9 cellular contexts compared by ENCODE assay signal in the genomic region with DNA sequence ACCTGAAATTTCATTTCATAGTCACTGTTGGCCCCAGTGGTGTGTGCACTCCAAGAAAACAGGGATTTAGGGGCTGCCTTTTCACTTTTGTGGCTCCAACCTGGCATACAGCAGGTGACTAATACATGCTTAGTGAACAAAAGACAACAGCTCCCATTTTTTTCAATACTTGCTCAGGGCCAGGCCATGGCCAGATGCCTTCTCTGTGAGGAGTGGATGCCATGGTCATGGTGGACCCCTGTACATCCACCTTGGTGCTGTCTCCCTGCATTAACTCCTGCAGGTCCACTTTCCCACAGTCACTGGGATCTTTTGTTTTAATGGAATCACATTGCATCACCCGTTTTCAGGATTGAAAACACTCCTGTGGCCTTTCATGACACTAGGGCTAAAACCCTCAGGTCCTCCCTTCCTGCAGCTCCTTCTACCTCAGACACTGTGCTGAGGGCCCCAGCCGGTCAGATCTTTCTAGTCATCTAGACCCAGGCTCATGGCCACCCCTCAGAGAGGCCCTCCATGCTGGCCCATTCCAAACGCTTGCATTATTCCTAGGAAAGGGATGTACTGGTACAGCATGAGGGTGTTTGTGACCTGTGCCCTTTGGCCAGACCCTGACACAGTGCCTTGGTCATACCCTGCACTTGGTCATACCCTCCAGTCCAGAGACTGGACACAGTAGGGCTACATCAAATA. TPM values are rescaled to one million over a fixed set of nuclear protein-coding genes. Genes with fewer than 3 reads are reported as not detected.
DNase-seq lines count a peak whose midpoint lies in the region; ATAC-seq lines count a peak whose summit lies in the region.
"Had no signal": no experiment of that assay in that cellular context is flagged by ENCODE, and none has a peak within 500 bp of the region (broad histone marks: within the 10 kb centered on the region; RNA-seq: fewer than 3 reads in every experiment).

No MANE protein-coding gene starts in this region.

- no peaks in the 10 kb centered on the region for H3K27me3 ChIP-seq in iPS-18a (ENCODE audit: control insufficient read depth, insufficient read depth, low read length)

- H3K27ac ChIP-seq in iPS-18a (ENCODE audit: low read length), result peak overlapping the region; percentile 73

- peaks cover 7% of the 10 kb centered on the region for H3K4me1 ChIP-seq in iPS-18a (ENCODE audit: control insufficient read depth, low read depth, low read length)

- H3K36me3 Mint-ChIP-seq in T-helper 2 cell treated with Interferon-gamma antibody and Interleukin-4, amounts not matched to agents 5 μg/mL and 100 μg/mL, for 36 hours (ENCODE audit: low read depth), result no peaks in the 10 kb centered on the region
- H3K36me3 Mint-ChIP-seq in activated CD8-positive, alpha-beta T cell treated with anti-CD3 and anti-CD28 coated beads, Interleukin-2, amount 10 ng/mL, durations not matched to agents 7 days and 5 days (ENCODE audit: low read depth), result peaks cover 12% of the 10 kb centered on the region

- POLR2A ChIA-PET in activated CD8-positive, alpha-beta T cell treated with anti-CD3 and anti-CD28 coated beads, Interleukin-2, amount 10 ng/mL, durations not matched to agents 7 days and 5 days (lab: Charles Lee), result no interaction called here

- H3K4me3 Mint-ChIP-seq in T-helper 2 cell treated with Interferon-gamma antibody and Interleukin-4, amounts not matched to agents 5 μg/mL and 100 μg/mL, for 36 hours, result peak overlapping the region; percentile 95
- H3K4me3 Mint-ChIP-seq in activated CD8-positive, alpha-beta T cell treated with anti-CD3 and anti-CD28 coated beads, Interleukin-2, amount 10 ng/mL, durations not matched to agents 7 days and 5 days, result peak overlapping the region; percentile 93
- peak overlapping the region; percentile 98 for H3K4me3 Mint-ChIP-seq in stimulated activated naive CD8-positive, alpha-beta T cell treated with anti-CD3 and anti-CD28 coated beads, Interleukin-15, amount 100 ng/mL, for 72 hours

- ATAC-seq in activated CD8-positive, alpha-beta T cell treated with anti-CD3 and anti-CD28 coated beads, Interleukin-2, amount 10 ng/mL, durations not matched to agents 7 days and 5 days, result no peak
- no peak for ATAC-seq in stimulated activated naive CD8-positive, alpha-beta T cell treated with anti-CD3 and anti-CD28 coated beads, Interleukin-15, amount 100 ng/mL, for 72 hours
- ATAC-seq in HG03095 (IDR thresholded peaks at IDR 0.05; ENCODE audit: unreplicated experiment), result no peak

- no peaks in the 10 kb centered on the region for H3K9me3 ChIP-seq in iPS-18a (ENCODE audit: control insufficient read depth, low read depth, low read length)

- no peaks in the 10 kb centered on the region for H3K9me3 Mint-ChIP-seq in T-helper 2 cell treated with Interferon-gamma antibody and Interleukin-4, amounts not matched to agents 5 μg/mL and 100 μg/mL, for 36 hours
- no peaks in the 10 kb centered on the region for H3K9me3 Mint-ChIP-seq in activated CD8-positive, alpha-beta T cell treated with anti-CD3 and anti-CD28 coated beads, Interleukin-2, amount 10 ng/mL, durations not matched to agents 7 days and 5 days (ENCODE audit: insufficient read depth)
- no peaks in the 10 kb centered on the region for H3K9me3 Mint-ChIP-seq in stimulated activated naive CD8-positive, alpha-beta T cell treated with anti-CD3 and anti-CD28 coated beads, Interleukin-15, amount 100 ng/mL, for 72 hours

- no peaks in the 10 kb centered on the region for H3K27me3 Mint-ChIP-seq in T-helper 2 cell treated with Interferon-gamma antibody and Interleukin-4, amounts not matched to agents 5 μg/mL and 100 μg/mL, for 36 hours (ENCODE audit: low read depth)
- no peaks in the 10 kb centered on the region for H3K27me3 Mint-ChIP-seq in activated CD8-positive, alpha-beta T cell treated with anti-CD3 and anti-CD28 coated beads, Interleukin-2, amount 10 ng/mL, durations not matched to agents 7 days and 5 days (ENCODE audit: low read depth)
- H3K27me3 Mint-ChIP-seq in stimulated activated naive CD8-positive, alpha-beta T cell treated with anti-CD3 and anti-CD28 coated beads, Interleukin-15, amount 100 ng/mL, for 72 hours, result no peaks in the 10 kb centered on the region

- peak overlapping the region; percentile 94 for H3K4me3 ChIP-seq in iPS-18a (ENCODE audit: low read length)

- H3K36me3 ChIP-seq in iPS-18a (ENCODE audit: control insufficient read depth, low read depth, low read length), result peaks cover 10% of the 10 kb centered on the region

- H3K9ac ChIP-seq in iPS-18a (ENCODE audit: low read length), result peak overlapping the region; percentile 94

- H3K4me1 Mint-ChIP-seq in T-helper 2 cell treated with Interferon-gamma antibody and Interleukin-4, amounts not matched to agents 5 μg/mL and 100 μg/mL, for 36 hours (ENCODE audit: low read depth), result peaks cover 17% of the 10 kb centered on the region
- peaks cover 43% of the 10 kb centered on the region for H3K4me1 Mint-ChIP-seq in activated CD8-positive, alpha-beta T cell treated with anti-CD3 and anti-CD28 coated beads, Interleukin-2, amount 10 ng/mL, durations not matched to agents 7 days and 5 days (ENCODE audit: low read depth)
- peaks cover 64% of the 10 kb centered on the region for H3K4me1 Mint-ChIP-seq in stimulated activated naive CD8-positive, alpha-beta T cell treated with anti-CD3 and anti-CD28 coated beads, Interleukin-15, amount 100 ng/mL, for 72 hours

- H3K27ac Mint-ChIP-seq in T-helper 2 cell treated with Interferon-gamma antibody and Interleukin-4, amounts not matched to agents 5 μg/mL and 100 μg/mL, for 36 hours, result peak overlapping the region; percentile 85
- peak overlapping the region; percentile 90 for H3K27ac Mint-ChIP-seq in activated CD8-positive, alpha-beta T cell treated with anti-CD3 and anti-CD28 coated beads, Interleukin-2, amount 10 ng/mL, durations not matched to agents 7 days and 5 days
- peak overlapping the region in 1 of 2 donors; percentile 94 for H3K27ac Mint-ChIP-seq in stimulated activated naive CD8-positive, alpha-beta T cell treated with anti-CD3 and anti-CD28 coated beads, Interleukin-15, amount 100 ng/mL, for 72 hours

- CTCF ChIA-PET in activated CD8-positive, alpha-beta T cell treated with anti-CD3 and anti-CD28 coated beads, Interleukin-2, amount 10 ng/mL, durations not matched to agents 7 days and 5 days (lab: Charles Lee), result interaction anchor here (0.6 to 2.1 kb wide), 3 partner anchors 29 to 49 kb away, joined by 3 to 7 read pairs (median 3); no protein-coding TSS in a partner anchor

- DNase-seq in T-helper 2 cell treated with Interferon-gamma antibody and Interleukin-4, amounts not matched to agents 5 μg/mL and 100 μg/mL, for 36 hours (ENCODE audit: low spot score), result no peak
- DNase-seq in T-helper 2 cell, result no peak
- DNase-seq in activated CD8-positive, alpha-beta T cell treated with anti-CD3 and anti-CD28 coated beads, Interleukin-2, amount 10 ng/mL, durations not matched to agents 7 days and 5 days, result no peak
- DNase-seq in stimulated activated naive CD8-positive, alpha-beta T cell treated with anti-CD3 and anti-CD28 coated beads, Interleukin-15, amount 100 ng/mL, for 72 hours, result no peak
- DNase-seq in SW480 (ENCODE audit: low spot score), result no peak
- no peak for DNase-seq in putamen (ENCODE audit: low spot score)
- DNase-seq: RPMI8226 had no signal

RNA-seq across cellular contexts. Expression of a gene that starts 1.2 kb away (rescaled TPM):
- 10 to 100 TPM; 53.3 to 54.1 TPM for total RNA-seq in activated CD8-positive, alpha-beta T cell treated with anti-CD3 and anti-CD28 coated beads, Interleukin-2, amount 10 ng/mL, durations not matched to agents 7 days and 5 days

RNA-seq across cellular contexts. Expression of a gene that starts 11.0 kb away (rescaled TPM):
- not detected for total RNA-seq in activated CD8-positive, alpha-beta T cell treated with anti-CD3 and anti-CD28 coated beads, Interleukin-2, amount 10 ng/mL, durations not matched to agents 7 days and 5 days

RNA-seq across cellular contexts. Expression of a gene that starts 16.1 kb away (rescaled TPM):
- total RNA-seq in activated CD8-positive, alpha-beta T cell treated with anti-CD3 and anti-CD28 coated beads, Interleukin-2, amount 10 ng/mL, durations not matched to agents 7 days and 5 days, result not detected

RNA-seq across cellular contexts. Expression of a gene that starts 19.2 kb away (rescaled TPM):
- total RNA-seq in activated CD8-positive, alpha-beta T cell treated with anti-CD3 and anti-CD28 coated beads, Interleukin-2, amount 10 ng/mL, durations not matched to agents 7 days and 5 days, result not detected

RNA-seq across cellular contexts. Expression of a gene that starts 30.8 kb away (rescaled TPM):
- not detected for total RNA-seq in activated CD8-positive, alpha-beta T cell treated with anti-CD3 and anti-CD28 coated beads, Interleukin-2, amount 10 ng/mL, durations not matched to agents 7 days and 5 days
